Comparison of ENCODE assay signal across 42 cellular contexts in the genomic region with DNA sequence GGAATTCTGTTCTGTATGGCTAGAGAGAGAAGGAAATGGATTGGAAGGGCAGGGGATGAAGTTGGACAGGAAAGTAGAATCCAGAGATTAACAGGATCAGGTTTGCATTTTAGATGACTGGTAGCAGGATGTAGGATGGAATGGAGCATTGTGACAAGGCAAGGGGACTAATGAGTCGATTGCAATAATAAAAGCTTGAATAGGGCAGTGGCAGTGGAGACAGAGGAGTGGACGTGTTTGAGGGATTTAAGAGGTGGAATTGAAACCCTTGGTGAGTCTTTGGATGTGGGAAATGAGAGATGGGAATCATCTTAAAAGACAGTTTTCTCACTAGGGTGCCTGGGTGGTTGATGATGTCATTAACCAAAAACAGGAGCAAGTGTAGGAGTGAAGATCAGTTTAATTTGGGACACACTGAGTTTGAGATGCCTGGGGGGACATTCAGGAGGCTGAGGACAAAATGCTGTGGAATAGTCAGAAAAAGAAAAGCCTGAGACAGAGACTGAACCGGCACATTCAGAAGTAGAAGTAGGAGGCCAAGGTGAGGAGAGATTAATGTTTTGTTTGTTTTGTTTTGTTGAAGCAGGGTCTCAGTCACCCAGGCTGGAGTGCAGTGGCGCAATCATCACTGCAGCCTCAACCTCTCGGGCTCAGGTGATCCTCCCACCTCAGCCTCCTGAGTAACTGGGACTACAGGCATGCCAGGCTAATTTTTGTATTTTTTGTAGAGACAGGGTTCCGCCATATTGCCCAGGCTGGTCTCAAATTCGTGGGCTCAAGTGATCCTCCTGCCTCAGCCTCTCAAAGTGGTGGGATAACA. TPM values are rescaled to one million over a fixed set of nuclear protein-coding genes. Genes with fewer than 3 reads are reported as not detected.
"Had no signal": no experiment of that assay in that cellular context is flagged by ENCODE, and none has a peak within 500 bp of the region (broad histone marks: within the 10 kb centered on the region; RNA-seq: fewer than 3 reads in every experiment).

No MANE protein-coding gene starts in this region.

- H3K36me3 Mint-ChIP-seq: activated CD8-positive, alpha-beta memory T cell treated with anti-CD3 and anti-CD28 coated beads, Interleukin-2, amount 10 ng/mL, durations not matched to agents 7 days and 5 days; activated naive CD4-positive, alpha-beta T cell treated with anti-CD3 and anti-CD28 coated beads, Interleukin-2, amount 50 U/mL, for 24 hours; activated naive CD8-positive, alpha-beta T cell treated with anti-CD3 and anti-CD28 coated beads for 36 hours had no signal

- H3K27me3 Mint-ChIP-seq: activated B cell treated with CpG ODN at 0.5 μM for 24 hours; activated naive CD4-positive, alpha-beta T cell treated with anti-CD3 and anti-CD28 coated beads, Interleukin-2, amount 50 U/mL, for 24 hours; activated naive CD8-positive, alpha-beta T cell treated with anti-CD3 and anti-CD28 coated beads for 36 hours had no signal

- H3K36me3 ChIP-seq: adrenal gland, esophagus squamous epithelium had no signal

- DNase-seq: activated B cell treated with CpG ODN at 0.5 μM for 24 hours; activated CD4-positive, alpha-beta T cell treated with anti-CD3 and anti-CD28 coated beads for 48 hours; activated CD4-positive, alpha-beta T cell treated with anti-CD3 and anti-CD28 coated beads, Interleukin-2, amount 50 U/mL, for 1 hour; activated CD4-positive, alpha-beta T cell treated with anti-CD3 and anti-CD28 coated beads, Interleukin-2, amount 50 U/mL, for 48 hours; activated CD8-positive, alpha-beta memory T cell treated with anti-CD3 and anti-CD28 coated beads, Interleukin-2, amount 10 ng/mL, durations not matched to agents 7 days and 5 days; activated CD8-positive, alpha-beta memory T cell treated with anti-CD3 and anti-CD28 coated beads, Interleukin-2, amount 50 U/mL, for 4 hours; activated CD8-positive, alpha-beta T cell treated with anti-CD3 and anti-CD28 coated beads, Interleukin-2, amount 10 ng/mL, durations not matched to agents 7 days and 5 days; activated effector memory CD4-positive, alpha-beta T cell treated with anti-CD3 and anti-CD28 coated beads, Interleukin-2, amount 50 U/mL, for 16 hours; activated naive CD4-positive, alpha-beta T cell treated with anti-CD3 and anti-CD28 coated beads for 36 hours; activated naive CD8-positive, alpha-beta T cell treated with anti-CD3 and anti-CD28 coated beads for 36 hours; activated naive CD8-positive, alpha-beta T cell treated with anti-CD3 and anti-CD28 coated beads, Interleukin-2, amount 50 U/mL, for 24 hours; activated T-cell treated with anti-CD3 and anti-CD28 coated beads, Interleukin-2, amount 50 U/mL, for 1 hour; activated T-cell treated with anti-CD3 and anti-CD28 coated beads, Interleukin-2, amount 50 U/mL, for 48 hours; adrenal gland; amygdala; aorta; body of pancreas; cortex of kidney; dermis blood vessel endothelial cell; effector CD4-positive, alpha-beta T cell; esophagus squamous epithelium; foreskin melanocyte; heart right ventricle; T-helper 2 cell had no signal

- H3K27me3 ChIP-seq: adrenal gland, body of pancreas, esophagus squamous epithelium, gastroesophageal sphincter, heart right ventricle, hepatocyte had no signal

- H3K4me1 ChIP-seq: adrenal gland, body of pancreas, esophagus squamous epithelium, gastroesophageal sphincter, heart right ventricle had no signal

- H2AFZ ChIP-seq: hepatocyte had no signal

- H3K79me2 ChIP-seq: hepatocyte had no signal

- H3K27ac Mint-ChIP-seq: activated B cell treated with CpG ODN at 0.5 μM for 24 hours; activated CD8-positive, alpha-beta memory T cell treated with anti-CD3 and anti-CD28 coated beads, Interleukin-2, amount 10 ng/mL, durations not matched to agents 7 days and 5 days; activated CD8-positive, alpha-beta T cell treated with anti-CD3 and anti-CD28 coated beads, Interleukin-2, amount 10 ng/mL, durations not matched to agents 7 days and 5 days; activated naive CD4-positive, alpha-beta T cell treated with anti-CD3 and anti-CD28 coated beads for 36 hours; activated naive CD4-positive, alpha-beta T cell treated with anti-CD3 and anti-CD28 coated beads, Interleukin-2, amount 50 U/mL, for 24 hours; activated naive CD8-positive, alpha-beta T cell treated with anti-CD3 and anti-CD28 coated beads for 36 hours; activated naive CD8-positive, alpha-beta T cell treated with anti-CD3 and anti-CD28 coated beads, Interleukin-2, amount 50 U/mL, for 24 hours; activated T-helper 1 cell treated with anti-CD3 and anti-CD28 coated beads, Interleukin-12 subunit alpha, Interleukin-12 subunit beta, Interleukin-2, Interleukin-4 antibody, amounts not matched to agents 30 ng/mL and 10 ng/mL and 1 ng/mL, durations not matched to agents 14 hours and 24 hours and 36 hours; activated T-helper 2 cell treated with anti-CD3 and anti-CD28 coated beads, Interferon-gamma antibody, Interleukin-2, Interleukin-4, amounts not matched to agents 10 μg/mL and 5 μg/mL and 100 μg/mL, durations not matched to agents 14 hours and 24 hours and 36 hours had no signal

- H3K4me3 ChIP-seq: adrenal gland, body of pancreas, esophagus squamous epithelium, gastroesophageal sphincter, heart right ventricle, hepatocyte had no signal

- H3K9me3 ChIP-seq: adrenal gland, body of pancreas, esophagus squamous epithelium, gastroesophageal sphincter, heart right ventricle had no signal

- ATAC-seq: activated CD4-positive, CD25-positive, alpha-beta regulatory T cell treated with anti-CD3 and anti-CD28 coated beads, Interleukin-2, amount 50 U/mL, for 24 hours; activated CD8-positive, alpha-beta memory T cell treated with anti-CD3 and anti-CD28 coated beads, Interleukin-2, amount 10 ng/mL, durations not matched to agents 7 days and 5 days; activated CD8-positive, alpha-beta T cell treated with anti-CD3 and anti-CD28 coated beads, Interleukin-2, amount 10 ng/mL, durations not matched to agents 7 days and 5 days; activated naive CD8-positive, alpha-beta T cell treated with anti-CD3 and anti-CD28 coated beads, Interleukin-2, amount 50 U/mL, for 24 hours; body of pancreas; gastroesophageal sphincter; heart right ventricle had no signal

- FAIRE-seq: colon, endometrium, endothelial cell of umbilical vein, TTC549 had no signal

- H3K9me3 Mint-ChIP-seq: activated B cell treated with CpG ODN at 0.5 μM for 24 hours; activated naive CD4-positive, alpha-beta T cell treated with anti-CD3 and anti-CD28 coated beads for 36 hours; activated naive CD4-positive, alpha-beta T cell treated with anti-CD3 and anti-CD28 coated beads, Interleukin-2, amount 50 U/mL, for 24 hours; activated naive CD8-positive, alpha-beta T cell treated with anti-CD3 and anti-CD28 coated beads for 36 hours; activated naive CD8-positive, alpha-beta T cell treated with anti-CD3 and anti-CD28 coated beads, Interleukin-2, amount 50 U/mL, for 24 hours; activated T-helper 1 cell treated with anti-CD3 and anti-CD28 coated beads, Interleukin-12 subunit alpha, Interleukin-12 subunit beta, Interleukin-2, Interleukin-4 antibody, amounts not matched to agents 30 ng/mL and 10 ng/mL and 1 ng/mL, durations not matched to agents 14 hours and 24 hours and 36 hours; activated T-helper 2 cell treated with anti-CD3 and anti-CD28 coated beads, Interferon-gamma antibody, Interleukin-2, Interleukin-4, amounts not matched to agents 10 μg/mL and 5 μg/mL and 100 μg/mL, durations not matched to agents 14 hours and 24 hours and 36 hours had no signal

- H3K27ac ChIP-seq: adrenal gland, body of pancreas, epithelial cell of prostate, esophagus squamous epithelium, gastroesophageal sphincter, heart right ventricle, hepatocyte, VCaP had no signal

- H3K4me3 Mint-ChIP-seq: activated B cell treated with CpG ODN at 0.5 μM for 24 hours; activated CD8-positive, alpha-beta memory T cell treated with anti-CD3 and anti-CD28 coated beads, Interleukin-2, amount 10 ng/mL, durations not matched to agents 7 days and 5 days; activated CD8-positive, alpha-beta T cell treated with anti-CD3 and anti-CD28 coated beads, Interleukin-2, amount 10 ng/mL, durations not matched to agents 7 days and 5 days; activated naive CD4-positive, alpha-beta T cell treated with anti-CD3 and anti-CD28 coated beads for 36 hours; activated naive CD4-positive, alpha-beta T cell treated with anti-CD3 and anti-CD28 coated beads, Interleukin-2, amount 50 U/mL, for 24 hours; activated naive CD8-positive, alpha-beta T cell treated with anti-CD3 and anti-CD28 coated beads for 36 hours; activated naive CD8-positive, alpha-beta T cell treated with anti-CD3 and anti-CD28 coated beads, Interleukin-2, amount 50 U/mL, for 24 hours; activated T-helper 1 cell treated with anti-CD3 and anti-CD28 coated beads, Interleukin-12 subunit alpha, Interleukin-12 subunit beta, Interleukin-2, Interleukin-4 antibody, amounts not matched to agents 30 ng/mL and 10 ng/mL and 1 ng/mL, durations not matched to agents 14 hours and 24 hours and 36 hours had no signal

- H3K4me2 ChIP-seq: hepatocyte had no signal

- H3K4me1 Mint-ChIP-seq: activated B cell treated with CpG ODN at 0.5 μM for 24 hours; activated CD8-positive, alpha-beta memory T cell treated with anti-CD3 and anti-CD28 coated beads, Interleukin-2, amount 10 ng/mL, durations not matched to agents 7 days and 5 days; activated naive CD4-positive, alpha-beta T cell treated with anti-CD3 and anti-CD28 coated beads, Interleukin-2, amount 50 U/mL, for 24 hours; activated naive CD8-positive, alpha-beta T cell treated with anti-CD3 and anti-CD28 coated beads for 36 hours; activated naive CD8-positive, alpha-beta T cell treated with anti-CD3 and anti-CD28 coated beads, Interleukin-2, amount 50 U/mL, for 24 hours had no signal

RNA-seq across cellular contexts. Expression of a gene that starts 29.1 kb away (rescaled TPM):
- total RNA-seq: activated B cell treated with CpG ODN at 0.5 μM for 24 hours; activated CD8-positive, alpha-beta memory T cell treated with anti-CD3 and anti-CD28 coated beads for 36 hours; activated CD8-positive, alpha-beta memory T cell treated with anti-CD3 and anti-CD28 coated beads, Interleukin-2, amount 10 ng/mL, durations not matched to agents 7 days and 5 days; activated CD8-positive, alpha-beta T cell treated with anti-CD3 and anti-CD28 coated beads, Interleukin-2, amount 10 ng/mL, durations not matched to agents 7 days and 5 days; activated naive CD4-positive, alpha-beta T cell treated with anti-CD3 and anti-CD28 coated beads for 36 hours; activated naive CD8-positive, alpha-beta T cell treated with anti-CD3 and anti-CD28 coated beads for 36 hours; activated T-helper 1 cell treated with anti-CD3 and anti-CD28 coated beads, Interleukin-12 subunit alpha, Interleukin-12 subunit beta, Interleukin-2, Interleukin-4 antibody, amounts not matched to agents 30 ng/mL and 10 ng/mL and 1 ng/mL, durations not matched to agents 14 hours and 24 hours and 36 hours; activated T-helper 2 cell treated with anti-CD3 and anti-CD28 coated beads, Interferon-gamma antibody, Interleukin-2, Interleukin-4, amounts not matched to agents 10 μg/mL and 5 μg/mL and 100 μg/mL, durations not matched to agents 14 hours and 24 hours and 36 hours; adrenal gland; aorta; body of pancreas; chondrocyte; dermis blood vessel endothelial cell; endothelial cell of umbilical vein; esophagus squamous epithelium; fibroblast of lung; fibroblast of villous mesenchyme; gastroesophageal sphincter; glomerular endothelial cell; heart right ventricle; hepatocyte had no signal
- polyA plus RNA-seq: adrenal gland, aorta, endothelial cell of umbilical vein, esophagus, fibroblast of lung, heart right ventricle, hepatocyte had no signal
